In genomic region chr9:126504086-126504976, GRCh38 we compare ENCODE assay signal across 25 cellular contexts.
"Had no signal": no experiment of that assay in that cellular context is flagged by ENCODE, and none has a peak within 500 bp of the region (broad histone marks: within the 10 kb centered on the region; RNA-seq: fewer than 3 reads in every experiment).

No MANE protein-coding gene starts in this region.

- H3K27me3 ChIP-seq: breast epithelium, foreskin keratinocyte, ovary, tibial nerve had no signal

- H3K4me3 ChIP-seq: breast epithelium, esophagus muscularis mucosa, heart right ventricle, ovary, prostate gland, tibial nerve had no signal

- ATAC-seq: activated CD8-positive, alpha-beta T cell treated with anti-CD3 and anti-CD28 coated beads for 36 hours; activated naive CD8-positive, alpha-beta T cell treated with anti-CD3 and anti-CD28 coated beads, Interleukin-2, amount 50 U/mL, for 24 hours; activated T-cell treated with anti-CD3 and anti-CD28 coated beads, Interleukin-2, amount 50 U/mL, for 4 hours; activated T-helper 17 cell treated with anti-CD3 and anti-CD28 coated beads, Interleukin-2, amount 50 U/mL, for 72 hours; foreskin keratinocyte; heart right ventricle; left lobe of liver; WTC11 had no signal

- H3K4me1 ChIP-seq: foreskin keratinocyte, prostate gland had no signal

- H3K27ac ChIP-seq: breast epithelium, esophagus muscularis mucosa, foreskin keratinocyte, heart right ventricle, ovary, prostate gland, tibial nerve had no signal

- DNase-seq: activated CD4-positive, alpha-beta T cell treated with anti-CD3 and anti-CD28 coated beads, Interleukin-2, amount 50 U/mL, for 1 hour; activated CD8-positive, alpha-beta T cell treated with anti-CD3 and anti-CD28 coated beads for 36 hours; activated gamma-delta T cell treated with Interleukin-2 at 50 U/mL for 16 hours; activated naive CD8-positive, alpha-beta T cell treated with anti-CD3 and anti-CD28 coated beads, Interleukin-2, amount 50 U/mL, for 24 hours; activated T-cell treated with anti-CD3 and anti-CD28 coated beads, Interleukin-2, amount 50 U/mL, for 4 hours; amygdala; dermis blood vessel endothelial cell; effector CD4-positive, alpha-beta T cell; foreskin keratinocyte; heart right ventricle; kidney glomerular epithelial cell; naive B cell; nephron progenitor cell; retina; stimulated activated naive CD4-positive, alpha-beta T cell treated with Interleukin-2 at 50 U/mL for 16 hours; T-helper 9 cell had no signal

- H3K9me3 ChIP-seq: breast epithelium, esophagus muscularis mucosa, heart right ventricle, ovary, prostate gland, tibial nerve had no signal

- H3K36me3 ChIP-seq: breast epithelium, ovary, prostate gland had no signal

- FAIRE-seq: colon had no signal
